In the genomic region with DNA sequence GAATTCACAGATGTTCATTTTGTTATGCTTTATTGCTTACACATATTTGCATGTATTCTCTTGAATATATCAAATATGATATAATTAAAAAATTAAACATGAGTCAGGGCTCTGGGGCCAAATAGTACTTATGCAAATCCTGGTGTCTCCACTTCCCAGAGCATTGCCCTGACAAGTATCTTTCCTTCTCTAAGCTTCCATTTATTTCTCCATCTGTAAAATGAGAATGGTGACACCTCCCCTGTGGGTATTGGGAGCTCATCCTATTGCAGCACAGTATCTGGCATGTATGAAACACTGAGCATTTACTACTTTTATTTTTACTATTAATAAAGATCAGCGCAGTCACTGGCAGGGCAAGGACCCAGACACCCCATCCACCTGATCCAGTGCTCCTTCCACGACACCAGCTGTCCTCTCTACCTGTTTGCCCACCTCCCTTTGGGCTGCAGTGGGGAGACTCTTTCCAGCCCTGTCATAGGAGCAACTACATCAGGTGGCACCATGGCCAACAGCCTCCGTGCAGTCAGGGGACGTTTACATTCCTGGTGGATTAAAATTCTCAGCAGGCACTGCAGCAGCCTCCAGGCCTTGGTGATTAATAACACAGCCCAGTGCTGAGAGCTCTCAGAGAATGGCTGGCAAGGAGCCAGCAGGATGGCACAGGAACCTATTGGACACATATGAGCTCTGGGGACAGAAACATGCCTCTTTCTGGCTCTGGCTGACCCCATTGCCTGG, we compare ENCODE assay signal across 8 cellular contexts.
DNase-seq lines count a peak whose midpoint lies in the region; ATAC-seq and TF ChIP-seq lines count a peak whose summit lies in the region.

No MANE protein-coding gene starts in this region.

- H3K27ac ChIP-seq in prostate gland, result peak overlapping the region; percentile 9 to 52

- H3K4me3 ChIP-seq in prostate gland, result no peak overlapping the region

- intact Hi-C loops in prostate gland (cut with DNase I), result no loop called here

- WGBS in prostate gland, result 32% methylated on average over 4 of the region's 4 CpGs

- no peaks in the 10 kb centered on the region for H3K9me3 ChIP-seq in prostate gland

- H3K4me1 ChIP-seq in prostate gland (replicated peaks), result no peaks in the 10 kb centered on the region

- H3K36me3 ChIP-seq in prostate gland, result no peaks in the 10 kb centered on the region

- no peak for TF ChIP-seq CTCF in prostate gland (IDR thresholded peaks at IDR 0.05)

- TF ChIP-seq POLR2A in prostate gland (IDR thresholded peaks at IDR 0.05), result no peak

- no peak for ATAC-seq in GM18519 (IDR thresholded peaks at IDR 0.05; ENCODE audit: low FRiP score, unreplicated experiment)

- DNase-seq in NCI-H1436 (lab: John Stamatoyannopoulos, UW), result peak; percentile 47
- DNase-seq in NCI-H1436 treated with DMSO at 0.1 percent for 48 hours (lab: John Stamatoyannopoulos, UW), result no peak
- peak; percentile 78 to 89 for DNase-seq in NCI-H446 (lab: John Stamatoyannopoulos, UW)
- peak; percentile 71 for DNase-seq in epidermal melanocyte (ENCODE audit: insufficient read length, low spot score)
- DNase-seq in prostate gland (ENCODE audit: low spot score), result peak; percentile 35
- DNase-seq in HuH-7.5 (ENCODE audit: low spot score), result no peak
- DNase-seq in activated CD4-positive, alpha-beta T cell treated with anti-CD3 and anti-CD28 coated beads for 1 hour, result no peak

- H3K27me3 ChIP-seq in prostate gland (replicated peaks; ENCODE audit: insufficient read depth), result no peaks in the 10 kb centered on the region

Comparison
In these comparisons a context has a peak if more than half of its experiments do, and no peak if none do; other contexts are left out.
1. DNase-seq: peak in NCI-H1436 (single experiment), NCI-H446 (2 of 2), epidermal melanocyte (single experiment) and prostate gland (single experiment); none in NCI-H1436 treated with DMSO at 0.1 percent for 48 hours (single experiment), HuH-7.5 (single experiment) and activated CD4-positive, alpha-beta T cell treated with anti-CD3 and anti-CD28 coated beads for 1 hour (single experiment).